In genomic region chr2:233225230-233226068, GRCh38 we compare ENCODE assay signal across 1 cellular context.
TF ChIP-seq lines count a peak whose summit lies in the region.

No MANE protein-coding gene starts in this region.

TF ChIP-seq in HepG2, 621 proteins besides CTCF, POLR2A, EP300 and RAD21:
- TF ChIP-seq FOXO4 (CRISPR knock-in tag; conservative IDR thresholded peaks at IDR 0.05) = 0 out of 2 replicates have a peak, but pooled peaks have one; percentile 20
- peak; percentile 91 for TF ChIP-seq RBAK (CRISPR knock-in tag; IDR thresholded peaks at IDR 0.05)
- TF ChIP-seq ZBTB46 (CRISPR knock-in tag; IDR thresholded peaks at IDR 0.05; ENCODE audit: borderline replicate concordance) = no peak
- TF ChIP-seq ARID2 (CRISPR knock-in tag; IDR thresholded peaks at IDR 0.05; ENCODE audit: borderline replicate concordance) = no peak
